Comparison of ENCODE assay signal across 8 cellular contexts in genomic region chr14:105301103-105301914, GRCh38. TPM values are rescaled to one million over a fixed set of nuclear protein-coding genes. Genes with fewer than 3 reads are reported as not detected.
DNase-seq lines count a peak whose midpoint lies in the region; ATAC-seq and TF ChIP-seq lines count a peak whose summit lies in the region.

No MANE protein-coding gene starts in this region.

- peaks cover 0 to 2% (median 0%) of the 10 kb centered on the region in 3 donors for H3K27me3 Mint-ChIP-seq in CD14-positive monocyte (ENCODE audit: low read depth in 3 of 3)

- peaks cover 0 to 2% (median 0%) of the 10 kb centered on the region in 7 donors for H3K9me3 Mint-ChIP-seq in CD14-positive monocyte

- WGBS in liver, result 5% methylated on average over 65 of the region's 65 CpGs

- H3K36me3 ChIP-seq in liver (ENCODE audit: control insufficient read depth in 4 of 4, insufficient read depth in 3 of 4, low read depth in 1 of 4, low read length in 3 of 4), result no peaks in the 10 kb centered on the region

- peak overlapping the region; percentile 66 to 97 (median 70) for H3K4me3 ChIP-seq in liver (ENCODE audit: low read depth in 1 of 3, low read length in 3 of 3)

- H3K4me1 ChIP-seq in liver (ENCODE audit: control insufficient read depth in 4 of 4, insufficient read depth in 4 of 4, low read length in 3 of 4), result peaks cover 5 to 16% (median 9%) of the 10 kb centered on the region in 4 donors

- H3K27ac ChIP-seq in liver (ENCODE audit: low read depth in 1 of 2, low read length in 2 of 2), result peak overlapping the region; percentile 94 to 99

- H3K36me3 Mint-ChIP-seq in CD14-positive monocyte, result peaks cover 9 to 16% of the 10 kb centered on the region in 2 donors

- H3K27me3 ChIP-seq in liver (ENCODE audit: control insufficient read depth in 4 of 4, insufficient read depth in 4 of 4, low read length in 3 of 4), result no peaks in the 10 kb centered on the region

- intact Hi-C loops in CD14-positive monocyte (cut with micrococcal nuclease), result loop anchor here in 1 of 2 donors (2.0 kb wide), 1 partner anchor 13 kb away; the partner anchor contains the start of gene PACS2

- no peaks in the 10 kb centered on the region for H3K9me3 ChIP-seq in liver (ENCODE audit: control insufficient read depth in 4 of 4, low read length in 3 of 4)

- TF ChIP-seq CTCF in CD14-positive monocyte (IDR thresholded peaks at IDR 0.05), result no peak
- TF ChIP-seq CTCF in liver (IDR thresholded peaks at IDR 0.05; ENCODE audit: low read depth, low read length, missing input control), result no peak

- ATAC-seq in GM19395 (IDR thresholded peaks at IDR 0.05; ENCODE audit: unreplicated experiment) (peak; percentile 62), HG03521 (IDR thresholded peaks at IDR 0.05; ENCODE audit: unreplicated experiment) (peak; percentile 58)

- no peak for TF ChIP-seq RAD21 in liver (IDR thresholded peaks at IDR 0.05)

- DNase-seq in CD14-positive monocyte (ENCODE audit: low spot score) (peak; percentile 92), NCI-H748 (lab: John Stamatoyannopoulos, UW; ENCODE audit: unreplicated experiment) (peak; percentile 98), dermis blood vessel endothelial cell (peak; percentile 96)
- DNase-seq in activated CD4-positive, alpha-beta T cell treated with anti-CD3 and anti-CD28 coated beads, Interleukin-2, amount 50 U/mL, for 48 hours, result peak; percentile 100
- DNase-seq in stimulated activated CD4-positive, alpha-beta T cell treated with anti-CD3 and anti-CD28 coated beads, Interleukin-2, amount 100 ng/mL, for 48 hours, result peak; percentile 100

- no peak overlapping the region for H3K9ac ChIP-seq in liver (ENCODE audit: low read depth in 1 of 2, low read length in 2 of 2)

- H3K27ac Mint-ChIP-seq in CD14-positive monocyte, result peak overlapping the region; percentile 91 to 98 (median 95)

- peak overlapping the region; percentile 85 to 95 for H3K4me3 Mint-ChIP-seq in CD14-positive monocyte

- peaks cover 45% of the 10 kb centered on the region for H3K4me1 Mint-ChIP-seq in CD14-positive monocyte

TF ChIP-seq in liver, 16 proteins besides CTCF, POLR2A, EP300 and RAD21:
- no peak for TF ChIP-seq JUND (IDR thresholded peaks at IDR 0.05)
- peak; percentile 57 for TF ChIP-seq REST (IDR thresholded peaks at IDR 0.05)
- peak; percentile 73 for TF ChIP-seq SP1 (IDR thresholded peaks at IDR 0.05)
- TF ChIP-seq GABPA (IDR thresholded peaks at IDR 0.05 in 1 of 2, conservative IDR thresholded peaks at IDR 0.05 in 1 of 2), result peak in 1 of 2 donors; percentile 49
- TF ChIP-seq TAF1 (conservative IDR thresholded peaks at IDR 0.05), result no peak
- no peak for TF ChIP-seq FOXA2 (IDR thresholded peaks at IDR 0.05)
- TF ChIP-seq FOXA1 (IDR thresholded peaks at IDR 0.05), result no peak
- TF ChIP-seq MAX (IDR thresholded peaks at IDR 0.05), result no peak
- no peak for TF ChIP-seq HNF4G (IDR thresholded peaks at IDR 0.05)

RNA-seq across cellular contexts. Expression of gene BRF1, which starts 0.5 kb away (rescaled TPM):
- polyA plus RNA-seq in CD14-positive monocyte (1 to 10 TPM; 2.3 to 2.5 TPM), liver (1 to 10 TPM; 4.6 to 8.3 TPM)
- total RNA-seq in dermis blood vessel endothelial cell (56.5 and 71.5 TPM in 2 replicates), liver (10 to 100 TPM; 13.0 to 24.1 TPM)

RNA-seq across cellular contexts. Expression of gene PACS2, which starts 13.2 kb away (rescaled TPM):
- polyA plus RNA-seq in CD14-positive monocyte, result 1 to 10 TPM; 3.1 to 3.7 TPM
- total RNA-seq in dermis blood vessel endothelial cell, result 63.6 and 74.0 TPM in 2 replicates
- 10 to 100 TPM; 10.2 to 21.9 TPM for total RNA-seq in liver
- polyA plus RNA-seq in liver, result 1 to 10 TPM; 5.1 to 9.5 TPM

RNA-seq across cellular contexts. Expression of gene BTBD6, which starts 53.0 kb away (rescaled TPM):
- polyA plus RNA-seq in CD14-positive monocyte, result 1 to 10 TPM; 1.3 to 6.3 TPM
- total RNA-seq in dermis blood vessel endothelial cell, result 68.1 and 81.5 TPM in 2 replicates
- total RNA-seq in liver, result 10 to 100 TPM; 15.9 to 17.5 TPM
- polyA plus RNA-seq in liver, result 10 to 100 TPM in 1 of 2 donors, 1 to 10 TPM in 1; 5.8 to 18.1 TPM

Comparison
In these comparisons a context has a peak if more than half of its experiments do, and no peak if none do; other contexts are left out.
1. Peak in every context shown above with its lines: DNase-seq, ATAC-seq, H3K4me3 ChIP-seq and H3K27ac ChIP-seq.